ENCODE assay signal across 6 cellular contexts in the genomic region with DNA sequence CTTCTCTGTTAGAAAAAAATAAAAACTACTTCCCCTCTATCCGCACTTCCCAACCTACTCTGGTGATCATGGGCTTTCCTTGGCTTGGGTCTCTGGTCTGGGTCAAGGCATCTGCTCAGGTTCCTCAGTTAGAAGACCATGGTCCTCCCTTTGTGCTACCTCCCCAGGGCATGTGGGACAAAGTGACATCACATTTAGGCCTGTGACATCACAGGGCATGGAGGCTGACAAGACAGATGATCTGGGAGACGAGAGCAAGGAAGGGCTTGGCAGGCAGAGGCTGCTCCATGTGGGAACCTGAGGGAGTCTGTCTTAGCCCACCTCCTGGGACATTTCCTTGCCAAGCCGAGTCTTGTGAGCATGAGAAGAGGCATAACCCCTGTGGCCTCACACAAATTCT. TPM values are rescaled to one million over a fixed set of nuclear protein-coding genes. Genes with fewer than 3 reads are reported as not detected.
"Had no signal": no experiment of that assay in that cellular context is flagged by ENCODE, and none has a peak within 500 bp of the region (broad histone marks: within the 10 kb centered on the region; RNA-seq: fewer than 3 reads in every experiment).

Gene ZNF683 (minus strand): TSS at position 140 of the 400 bp plus-strand sequence. CDS start 4,179 bp downstream, outside the sequence.

RNA-seq across cellular contexts. Expression of gene ZNF683, which starts in this region (rescaled TPM):
- total RNA-seq: foreskin keratinocyte, left ventricle myocardium superior, mesenteric fat pad, pulmonary artery endothelial cell, SJSA1, thoracic aorta had no signal
- polyA plus RNA-seq: foreskin keratinocyte had no signal
